2 cellular contexts compared by ENCODE assay signal in genomic region chr1:167400359-167400953, GRCh38.
TF ChIP-seq lines count a peak whose summit lies in the region.

No MANE protein-coding gene starts in this region.

TF ChIP-seq in IMR-90, 13 proteins besides CTCF, POLR2A, EP300 and RAD21:
- TF ChIP-seq CEBPB (IDR thresholded peaks at IDR 0.05; ENCODE audit: low read depth, low read length): no peak
- TF ChIP-seq MAFK (IDR thresholded peaks at IDR 0.05; ENCODE audit: low read depth, low read length): peak; percentile 31
TF ChIP-seq in IMR-90: peak in this region for 1.

TF ChIP-seq in K562, 482 proteins besides CTCF, POLR2A, EP300 and RAD21:
- TF ChIP-seq MAFG (tag; conservative IDR thresholded peaks at IDR 0.05) (peak; percentile 59), KDM2B (CRISPR knock-in tag; IDR thresholded peaks at IDR 0.05) (no peak), ZNF316 (IDR thresholded peaks at IDR 0.05) (peak; percentile 93), MYNN (IDR thresholded peaks at IDR 0.05) (peak; percentile 50; the same call in 1 of the 2 replicates), MYNN (CRISPR knock-in tag; IDR thresholded peaks at IDR 0.05) (no peak), C11orf30 (IDR thresholded peaks at IDR 0.05; ENCODE audit: low read depth) (peak; percentile 75), YY1 (IDR thresholded peaks at IDR 0.05; ENCODE audit: borderline replicate concordance in 1 of 3, control insufficient read depth in 1 of 3, extremely low read depth in 1 of 3, insufficient read depth in 3 of 3, insufficient read length in 1 of 3, insufficient replicate concordance in 2 of 3, low read depth in 1 of 3, low read length in 2 of 3) (no peak), STAT5A (IDR thresholded peaks at IDR 0.05; ENCODE audit: borderline replicate concordance, low read length) (no peak), MAFK (IDR thresholded peaks at IDR 0.05; ENCODE audit: low read length) (peak; percentile 22; the same call in 1 of the 2 replicates)
